16 cellular contexts compared by ENCODE assay signal in the genomic region with DNA sequence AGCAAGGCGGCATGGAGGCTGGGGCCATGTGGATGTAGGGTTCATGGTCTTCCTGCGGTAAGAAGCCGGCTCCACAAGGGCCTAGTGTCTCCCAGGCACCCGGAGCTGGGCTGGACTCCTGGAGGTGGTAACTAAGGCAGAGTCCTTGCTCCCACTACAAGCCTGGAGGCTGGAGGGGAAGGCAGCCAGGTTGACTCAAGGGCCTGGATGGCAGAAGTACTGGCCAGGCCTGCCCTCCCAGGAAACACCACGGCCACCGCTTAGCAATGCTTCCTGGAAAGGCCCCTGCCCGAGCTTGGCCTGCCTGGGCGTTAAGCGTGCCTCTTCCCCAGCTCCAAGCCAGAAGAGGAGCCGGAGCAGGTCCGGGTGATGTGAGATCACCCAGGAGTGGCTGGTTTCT.
"Had no signal": no experiment of that assay in that cellular context is flagged by ENCODE, and none has a peak within 500 bp of the region (broad histone marks: within the 10 kb centered on the region; RNA-seq: fewer than 3 reads in every experiment).

No MANE protein-coding gene starts in this region.

- H3K4me1 ChIP-seq: pancreas, uterus had no signal

- ATAC-seq: pancreas had no signal

- H3K27me3 Mint-ChIP-seq: activated naive CD4-positive, alpha-beta T cell treated with anti-CD3 and anti-CD28 coated beads, Interleukin-2, amount 50 U/mL, for 24 hours; effector memory CD8-positive, alpha-beta T cell had no signal

- H3K27ac Mint-ChIP-seq: activated naive CD4-positive, alpha-beta T cell treated with anti-CD3 and anti-CD28 coated beads, Interleukin-2, amount 50 U/mL, for 24 hours; neural progenitor cell had no signal

- H3K4me3 Mint-ChIP-seq: activated naive CD4-positive, alpha-beta T cell treated with anti-CD3 and anti-CD28 coated beads, Interleukin-2, amount 50 U/mL, for 24 hours; neural progenitor cell; stimulated activated naive CD8-positive, alpha-beta T cell treated with anti-CD3 and anti-CD28 coated beads, Interleukin-15, amount 100 ng/mL, for 72 hours had no signal

- H3K36me3 Mint-ChIP-seq: activated naive CD4-positive, alpha-beta T cell treated with anti-CD3 and anti-CD28 coated beads, Interleukin-2, amount 50 U/mL, for 24 hours; neural progenitor cell had no signal

- DNase-seq: activated CD4-positive, alpha-beta T cell treated with anti-CD3 and anti-CD28 coated beads, Interleukin-2, amount 50 U/mL, for 1 hour; activated T-cell treated with anti-CD3 and anti-CD28 coated beads, Interleukin-2, amount 50 U/mL, for 1 hour; central memory CD4-positive, alpha-beta T cell; effector memory CD8-positive, alpha-beta T cell; foreskin fibroblast; mammary epithelial cell; pancreas; retina; stimulated activated CD4-positive, alpha-beta T cell treated with anti-CD3 and anti-CD28 coated beads, Interleukin-15, amount 100 ng/mL, for 24 hours; stimulated activated CD4-positive, alpha-beta T cell treated with anti-CD3 and anti-CD28 coated beads, Interleukin-4, amount 100 ng/mL, for 24 hours; uterus had no signal

- H3K36me3 ChIP-seq: neural progenitor cell, pancreas, thoracic aorta, uterus had no signal

- FAIRE-seq: pancreas, TTC549 had no signal

- H3K4me3 ChIP-seq: neural progenitor cell, pancreas, thoracic aorta, uterus had no signal

- H3K9me3 ChIP-seq: pancreas, thoracic aorta, uterus had no signal

- H3K27ac ChIP-seq: neural progenitor cell, pancreas, thoracic aorta, uterus had no signal

- H3K27me3 ChIP-seq: neural progenitor cell, pancreas, uterus had no signal
